ENCODE assay signal across 17 cellular contexts in genomic region chr1:169874229-169874628, GRCh38. TPM values are rescaled to one million over a fixed set of nuclear protein-coding genes. Genes with fewer than 3 reads are reported as not detected.
DNase-seq lines count a peak whose midpoint lies in the region; TF ChIP-seq lines count a peak whose summit lies in the region.
"Had no signal": no experiment of that assay in that cellular context is flagged by ENCODE, and none has a peak within 500 bp of the region (broad histone marks: within the 10 kb centered on the region; RNA-seq: fewer than 3 reads in every experiment).

No MANE protein-coding gene starts in this region.

- BruUV-seq in A673 (replicated peaks; lab: Mats Ljungman, UMichigan): no TSS peak

- TF ChIP-seq CTCF in A673 (conservative IDR thresholded peaks at IDR 0.05; ENCODE audit: low read depth, low read length): no peak
- TF ChIP-seq CTCF in brain microvascular endothelial cell (IDR thresholded peaks at IDR 0.05; ENCODE audit: low read depth, low read length, missing control alignments): no peak

- POLR2A ChIA-PET in A673 (lab: Charles Lee; ENCODE audit: low non-redundant PET): no interaction called here

- H3K9me3 Mint-ChIP-seq in activated naive CD8-positive, alpha-beta T cell (ENCODE audit: low read depth): no peaks in the 10 kb centered on the region
- H3K9me3 Mint-ChIP-seq in activated naive CD8-positive, alpha-beta T cell treated with anti-CD3 and anti-CD28 coated beads for 36 hours: peaks cover 1% of the 10 kb centered on the region

- H3K4me3 ChIP-seq in adipocyte (ENCODE audit: low read length) (no peak overlapping the region), A673 (ENCODE audit: low read depth, low read length, poor library complexity, severe bottlenecking) (no peak overlapping the region), brain microvascular endothelial cell (ENCODE audit: low read depth, low read length) (no peak overlapping the region)
- H3K4me3 ChIP-seq: A549, tibial artery had no signal

- H3K9ac ChIP-seq in adipocyte (ENCODE audit: low read length): no peak overlapping the region

- peaks cover 17% of the 10 kb centered on the region for H3K4me1 ChIP-seq in adipocyte (ENCODE audit: control insufficient read depth, insufficient read depth, low read length)
- no peaks in the 10 kb centered on the region for H3K4me1 ChIP-seq in A673 (ENCODE audit: insufficient read depth, low read length, poor library complexity, severe bottlenecking)
- H3K4me1 ChIP-seq: A549, tibial artery had no signal

- H3K27ac ChIP-seq in A673 (ENCODE audit: low read depth, low read length, poor library complexity, severe bottlenecking) (no peak overlapping the region), brain microvascular endothelial cell (no peak overlapping the region)
- H3K27ac ChIP-seq: A549, tibial artery had no signal

- intact Hi-C loops in A673 (cut with micrococcal nuclease; ENCODE audit: unreplicated experiment): no loop called here

- DNase-seq in activated naive CD8-positive, alpha-beta T cell treated with anti-CD3 and anti-CD28 coated beads for 36 hours: no peak
- DNase-seq in adipocyte (ENCODE audit: low read depth) (peak; percentile 63), glomerular visceral epithelial cell (ENCODE audit: extremely low spot score) (peak; percentile 4), A673 (ENCODE audit: low spot score) (no peak), MV-4-11 (lab: John Stamatoyannopoulos, UW) (no peak), brain microvascular endothelial cell (no peak)
- no peak for DNase-seq in stimulated activated naive CD4-positive, alpha-beta T cell treated with Interleukin-2 at 50 U/mL for 16 hours (lab: John Stamatoyannopoulos, UW)
- DNase-seq: cortex of kidney, DMS79, left cardiac atrium, NCI-H187, NCI-H69, tibial artery had no signal

- H3K36me3 Mint-ChIP-seq in activated naive CD8-positive, alpha-beta T cell: peaks cover 39% of the 10 kb centered on the region
- peaks cover 48% of the 10 kb centered on the region for H3K36me3 Mint-ChIP-seq in activated naive CD8-positive, alpha-beta T cell treated with anti-CD3 and anti-CD28 coated beads for 36 hours

- H3K4me1 Mint-ChIP-seq in activated naive CD8-positive, alpha-beta T cell (ENCODE audit: low read depth): peaks cover 30% of the 10 kb centered on the region
- peaks cover 9% of the 10 kb centered on the region for H3K4me1 Mint-ChIP-seq in activated naive CD8-positive, alpha-beta T cell treated with anti-CD3 and anti-CD28 coated beads for 36 hours
- H3K4me1 Mint-ChIP-seq: nephron had no signal

- in situ Hi-C loops in brain microvascular endothelial cell (cut with HindIII; ENCODE audit: low pct_ligation_motif_present, low sequenced_read_pairs): no loop called here

- no peak overlapping the region for H3K4me3 Mint-ChIP-seq in activated naive CD8-positive, alpha-beta T cell
- no peak overlapping the region for H3K4me3 Mint-ChIP-seq in activated naive CD8-positive, alpha-beta T cell treated with anti-CD3 and anti-CD28 coated beads for 36 hours
- H3K4me3 Mint-ChIP-seq: nephron had no signal

- peaks cover 96% of the 10 kb centered on the region for H3K36me3 ChIP-seq in adipocyte (ENCODE audit: control insufficient read depth, insufficient read depth, low read length, severe bottlenecking)
- H3K36me3 ChIP-seq in A673 (ENCODE audit: insufficient read depth, low read length, poor library complexity, severe bottlenecking): peaks cover 33% of the 10 kb centered on the region
- H3K36me3 ChIP-seq in brain microvascular endothelial cell (replicated peaks): peaks cover 35% of the 10 kb centered on the region

- H3K27me3 ChIP-seq in adipocyte (replicated peaks; ENCODE audit: control insufficient read depth, insufficient read depth, low read length) (no peaks in the 10 kb centered on the region), A673 (replicated peaks; ENCODE audit: insufficient read depth, low read depth, low read length, poor library complexity) (no peaks in the 10 kb centered on the region), brain microvascular endothelial cell (replicated peaks) (no peaks in the 10 kb centered on the region)
- H3K27me3 ChIP-seq: tibial artery had no signal

- H3K9me3 ChIP-seq in adipocyte (ENCODE audit: control insufficient read depth, low read length): no peaks in the 10 kb centered on the region
- H3K9me3 ChIP-seq in A673 (ENCODE audit: low read depth, low read length, poor library complexity, severe bottlenecking): no peaks in the 10 kb centered on the region
- H3K9me3 ChIP-seq: tibial artery had no signal

- H3K27ac Mint-ChIP-seq in activated naive CD8-positive, alpha-beta T cell: peak overlapping the region; percentile 66
- H3K27ac Mint-ChIP-seq in activated naive CD8-positive, alpha-beta T cell treated with anti-CD3 and anti-CD28 coated beads for 36 hours: no peak overlapping the region
- H3K27ac Mint-ChIP-seq: activated naive CD4-positive, alpha-beta T cell treated with anti-CD3 and anti-CD28 coated beads, Interleukin-2, amount 50 U/mL, for 72 hours; nephron had no signal

- H3K27me3 Mint-ChIP-seq in activated naive CD8-positive, alpha-beta T cell: no peaks in the 10 kb centered on the region
- no peaks in the 10 kb centered on the region for H3K27me3 Mint-ChIP-seq in activated naive CD8-positive, alpha-beta T cell treated with anti-CD3 and anti-CD28 coated beads for 36 hours

- CTCF ChIA-PET in A673 (lab: Charles Lee): no interaction called here

RNA-seq across cellular contexts. Expression of gene SCYL3, which starts 19.5 kb away (rescaled TPM):
- total RNA-seq in activated naive CD8-positive, alpha-beta T cell treated with anti-CD3 and anti-CD28 coated beads for 36 hours: 1 to 10 TPM; 9.3 to 9.5 TPM
- 5.0 and 5.3 TPM in 2 replicates for total RNA-seq in A673 (2021)

Comparison
In these comparisons a context has a peak if more than half of its experiments do, and no peak if none do; other contexts are left out.
1. DNase-seq: peak in adipocyte (single experiment) and glomerular visceral epithelial cell (single experiment); none in activated naive CD8-positive, alpha-beta T cell treated with anti-CD3 and anti-CD28 coated beads for 36 hours (single experiment), A673 (single experiment), MV-4-11 (single experiment), brain microvascular endothelial cell (single experiment) and stimulated activated naive CD4-positive, alpha-beta T cell treated with Interleukin-2 at 50 U/mL for 16 hours (single experiment).